Comparison of ENCODE assay signal across 10 cellular contexts in genomic region chr1:120941836-120942222, GRCh38. TPM values are rescaled to one million over a fixed set of nuclear protein-coding genes. Genes with fewer than 3 reads are reported as not detected.
DNase-seq lines count a peak whose midpoint lies in the region; ATAC-seq and TF ChIP-seq lines count a peak whose summit lies in the region.
"Not testable (repeated sequence)": the region's sequence is repeated elsewhere in the genome, so short reads cannot be mapped to it uniquely, and the experiment has no call there.
"Had no signal": no experiment of that assay in that cellular context is flagged by ENCODE, and none has a peak within 500 bp of the region (broad histone marks: within the 10 kb centered on the region; RNA-seq: fewer than 3 reads in every experiment).

No MANE protein-coding gene starts in this region.

- H3K27ac ChIP-seq in A673 (ENCODE audit: low read depth, low read length, poor library complexity, severe bottlenecking); SJCRH30; skeletal muscle tissue (ENCODE audit: low read depth, low read length): not testable (repeated sequence)

- intact Hi-C loops in A673 (cut with micrococcal nuclease; ENCODE audit: unreplicated experiment): not testable (repeated sequence)

- peak overlapping the region; percentile 99 for H3K27ac Mint-ChIP-seq in activated T-cell treated with anti-CD3 and anti-CD28 coated beads, Interleukin-2, amount 50 U/mL, for 72 hours
- H3K27ac Mint-ChIP-seq in chondrocyte (ENCODE audit: unreplicated experiment): peak overlapping the region; percentile 99
- peak overlapping the region; percentile 100 for H3K27ac Mint-ChIP-seq in glutamatergic neuron (ENCODE audit: unreplicated experiment)

- CTCF ChIA-PET in A673 (lab: Charles Lee): not testable (repeated sequence)

- POLR2A ChIA-PET in A673 (lab: Charles Lee; ENCODE audit: low non-redundant PET): not testable (repeated sequence)

- H3K9ac ChIP-seq in mucosa of stomach (ENCODE audit: low read length) (peak overlapping the region; percentile 73), skeletal muscle tissue (ENCODE audit: low read depth in 1 of 3, low read length in 3 of 3) (peak overlapping the region in 2 of 3 donors; percentile 50 to 72)

- H3K4me3 ChIP-seq in A673 (ENCODE audit: low read depth, low read length, poor library complexity, severe bottlenecking) (peak overlapping the region; percentile 37), SJCRH30 (peak overlapping the region; percentile 52), skeletal muscle tissue (ENCODE audit: low read length in 3 of 3) (peak overlapping the region; percentile 63 to 67 (median 66))
- not testable (repeated sequence) for H3K4me3 ChIP-seq in mucosa of stomach (ENCODE audit: low read length)

- TF ChIP-seq CTCF in A673 (conservative IDR thresholded peaks at IDR 0.05; ENCODE audit: low read depth, low read length); chondrocyte (IDR thresholded peaks at IDR 0.05); glutamatergic neuron (IDR thresholded peaks at IDR 0.05; ENCODE audit: partially characterized antibody, unreplicated experiment): not testable (repeated sequence)

- H3K4me1 Mint-ChIP-seq in activated T-cell treated with anti-CD3 and anti-CD28 coated beads, Interleukin-2, amount 50 U/mL, for 72 hours (ENCODE audit: low read depth): peaks cover 26% of the 10 kb centered on the region
- H3K4me1 Mint-ChIP-seq in chondrocyte (ENCODE audit: low read depth) (peaks cover 16% of the 10 kb centered on the region), glutamatergic neuron (ENCODE audit: low read depth, unreplicated experiment) (peaks cover 14% of the 10 kb centered on the region)

- ATAC-seq in GM19395 (IDR thresholded peaks at IDR 0.05; ENCODE audit: unreplicated experiment): peak; percentile 4
- ATAC-seq in activated T-cell treated with anti-CD3 and anti-CD28 coated beads, Interleukin-2, amount 50 U/mL, for 72 hours (replicated peaks in 1 of 2): peak in 1 of 2 donors; percentile 16

- H3K27me3 Mint-ChIP-seq in activated T-cell treated with anti-CD3 and anti-CD28 coated beads, Interleukin-2, amount 50 U/mL, for 72 hours (ENCODE audit: low read depth); chondrocyte (ENCODE audit: low read depth); glutamatergic neuron (ENCODE audit: unreplicated experiment): not testable (repeated sequence)

- not testable (repeated sequence) for H3K27me3 ChIP-seq in A673 (replicated peaks; ENCODE audit: insufficient read depth, low read depth, low read length, poor library complexity); SJCRH30; mucosa of stomach (ENCODE audit: control insufficient read depth, insufficient read depth, low read length); skeletal muscle tissue (ENCODE audit: control insufficient read depth in 3 of 3, insufficient read depth in 3 of 3, low read length in 3 of 3)

- peak overlapping the region; percentile 89 to 95 for H3K4me3 Mint-ChIP-seq in activated T-cell treated with anti-CD3 and anti-CD28 coated beads, Interleukin-2, amount 50 U/mL, for 72 hours
- H3K4me3 Mint-ChIP-seq in chondrocyte (ENCODE audit: unreplicated experiment) (peak overlapping the region; percentile 86), glutamatergic neuron (ENCODE audit: unreplicated experiment) (peak overlapping the region; percentile 98)

- not testable (repeated sequence) for H3K36me3 Mint-ChIP-seq in activated T-cell treated with anti-CD3 and anti-CD28 coated beads, Interleukin-2, amount 50 U/mL, for 72 hours (ENCODE audit: insufficient read depth in 2 of 2); chondrocyte (ENCODE audit: low read depth); glutamatergic neuron (ENCODE audit: unreplicated experiment)

- not testable (repeated sequence) for BruUV-seq in A673 (replicated peaks; lab: Mats Ljungman, UMichigan)

- DNase-seq in A673 (ENCODE audit: low spot score); SJCRH30; activated T-cell treated with anti-CD3 and anti-CD28 coated beads, Interleukin-2, amount 50 U/mL, for 72 hours; chondrocyte (ENCODE audit: low spot score); glutamatergic neuron: not testable (repeated sequence)

- not testable (repeated sequence) for H3K36me3 ChIP-seq in A673 (ENCODE audit: insufficient read depth, low read length, poor library complexity, severe bottlenecking); SJCRH30; mucosa of stomach (ENCODE audit: control insufficient read depth, insufficient read depth, low read length); skeletal muscle tissue (ENCODE audit: control insufficient read depth in 3 of 3, insufficient read depth in 3 of 3, low read length in 3 of 3)

- not testable (repeated sequence) for H3K9me3 ChIP-seq in A673 (ENCODE audit: low read depth, low read length, poor library complexity, severe bottlenecking); SJCRH30 (replicated peaks); mucosa of stomach (ENCODE audit: control insufficient read depth, low read length); skeletal muscle tissue (ENCODE audit: control insufficient read depth in 3 of 3, low read length in 3 of 3)

- not testable (repeated sequence) for H3K4me1 ChIP-seq in A673 (ENCODE audit: insufficient read depth, low read length, poor library complexity, severe bottlenecking); SJCRH30; mucosa of stomach (ENCODE audit: control insufficient read depth, insufficient read depth, low read length); skeletal muscle tissue (ENCODE audit: control insufficient read depth in 3 of 3, insufficient read depth in 3 of 3, low read length in 3 of 3)

- H3K9me3 Mint-ChIP-seq in activated T-cell treated with anti-CD3 and anti-CD28 coated beads, Interleukin-2, amount 50 U/mL, for 72 hours; chondrocyte (ENCODE audit: low read depth): not testable (repeated sequence)
- H3K9me3 Mint-ChIP-seq in glutamatergic neuron (ENCODE audit: unreplicated experiment): peaks cover 11% of the 10 kb centered on the region

RNA-seq across cellular contexts. Expression of gene PPIAL4A, which starts 52.3 kb away (rescaled TPM):
- total RNA-seq in A673 (2021): not detected in 2 replicates
- total RNA-seq in SJCRH30 (2014; rRNA removed; shearing (Covaris generic)): not detected in 2 replicates
- total RNA-seq in activated T-cell treated with anti-CD3 and anti-CD28 coated beads, Interleukin-2, amount 50 U/mL, for 72 hours: not detected
- not detected in 3 replicates for total RNA-seq in chondrocyte
- not detected for total RNA-seq in glutamatergic neuron (ENCODE audit: unreplicated experiment)
- total RNA-seq in skeletal muscle tissue: not detected
- total RNA-seq: prostate gland; T-helper 2 cell treated with Interferon-gamma antibody and Interleukin-4, amounts not matched to agents 100 ng/mL and 5 ng/mL, for 36 hours had no signal
